1 cellular context compared by ENCODE assay signal in genomic region chr17:79294459-79295071, GRCh38.
TF ChIP-seq lines count a peak whose summit lies in the region.

No MANE protein-coding gene starts in this region.

TF ChIP-seq in HEK293, 187 proteins besides CTCF, POLR2A, EP300 and RAD21 (continued from another document):
- TF ChIP-seq REST (tag by site-specific recombination; IDR thresholded peaks at IDR 0.05) (peak; percentile 100), ZNF146 (tag by site-specific recombination; IDR thresholded peaks at IDR 0.05) (no peak), ZNF133 (tag by site-specific recombination; IDR thresholded peaks at IDR 0.05) (no peak), ZNF76 (tag by site-specific recombination; IDR thresholded peaks at IDR 0.05; ENCODE audit: borderline replicate concordance, low read depth) (no peak), SP7 (tag by site-specific recombination; IDR thresholded peaks at IDR 0.05) (0 out of 2 replicates have a peak, but pooled peaks have one; percentile 11), ZNF211 (tag by site-specific recombination; IDR thresholded peaks at IDR 0.05; ENCODE audit: low read depth) (no peak), ZBTB11 (tag by site-specific recombination; conservative IDR thresholded peaks at IDR 0.05; ENCODE audit: low read depth) (no peak), ZNF138 (tag by site-specific recombination; IDR thresholded peaks at IDR 0.05; ENCODE audit: borderline replicate concordance) (no peak), GLIS2 (tag by site-specific recombination; IDR thresholded peaks at IDR 0.05) (0 out of 2 replicates have a peak, but pooled peaks have one; percentile 26), ZNF521 (tag by site-specific recombination; IDR thresholded peaks at IDR 0.05) (no peak), GLI2 (tag by site-specific recombination; IDR thresholded peaks at IDR 0.05; ENCODE audit: borderline replicate concordance, low read depth) (no peak)
- TF ChIP-seq, protein P1, sequence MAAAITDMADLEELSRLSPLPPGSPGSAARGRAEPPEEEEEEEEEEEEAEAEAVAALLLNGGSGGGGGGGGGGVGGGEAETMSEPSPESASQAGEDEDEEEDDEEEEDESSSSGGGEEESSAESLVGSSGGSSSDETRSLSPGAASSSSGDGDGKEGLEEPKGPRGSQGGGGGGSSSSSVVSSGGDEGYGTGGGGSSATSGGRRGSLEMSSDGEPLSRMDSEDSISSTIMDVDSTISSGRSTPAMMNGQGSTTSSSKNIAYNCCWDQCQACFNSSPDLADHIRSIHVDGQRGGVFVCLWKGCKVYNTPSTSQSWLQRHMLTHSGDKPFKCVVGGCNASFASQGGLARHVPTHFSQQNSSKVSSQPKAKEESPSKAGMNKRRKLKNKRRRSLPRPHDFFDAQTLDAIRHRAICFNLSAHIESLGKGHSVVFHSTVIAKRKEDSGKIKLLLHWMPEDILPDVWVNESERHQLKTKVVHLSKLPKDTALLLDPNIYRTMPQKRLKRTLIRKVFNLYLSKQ (tag by site-specific recombination; IDR thresholded peaks at IDR 0.05; ENCODE audit: borderline replicate concordance): no peak
